Comparison of ENCODE assay signal across 1 cellular context in the genomic region with DNA sequence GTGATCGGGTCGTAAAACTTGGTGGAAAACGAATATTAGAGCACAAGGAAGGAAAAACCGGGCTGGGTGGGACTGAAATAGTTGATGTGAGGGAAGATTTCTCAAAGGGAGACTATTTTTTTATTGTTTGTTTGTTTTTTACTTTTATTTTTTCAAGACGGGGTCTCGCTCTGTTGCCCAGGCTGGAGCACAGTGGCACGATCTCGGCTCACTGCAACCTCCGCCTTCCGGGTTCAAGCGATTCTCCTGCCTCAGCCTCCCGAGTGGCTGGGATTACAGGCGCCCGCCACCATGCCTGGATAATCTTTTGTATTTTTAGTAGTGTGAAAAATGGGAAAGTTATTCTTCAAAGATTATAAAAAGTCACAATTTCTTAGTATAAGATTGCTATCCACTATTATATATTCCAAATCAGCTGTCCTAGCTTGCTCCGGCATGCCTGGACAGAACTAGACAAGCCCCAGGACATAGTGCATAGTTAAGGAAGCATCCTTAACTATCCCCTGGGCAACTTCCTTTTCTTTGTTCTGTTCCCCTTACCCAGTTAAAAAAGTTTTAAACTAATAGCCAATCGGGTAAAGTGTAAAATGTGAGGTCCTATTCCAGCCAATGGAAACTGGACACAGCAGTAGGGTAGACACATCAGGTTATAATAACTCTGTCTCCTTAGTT.
TF ChIP-seq lines count a peak whose summit lies in the region.

No MANE protein-coding gene starts in this region.

TF ChIP-seq in HEK293, 187 proteins besides CTCF, POLR2A, EP300 and RAD21:
- TF ChIP-seq, protein P1, sequence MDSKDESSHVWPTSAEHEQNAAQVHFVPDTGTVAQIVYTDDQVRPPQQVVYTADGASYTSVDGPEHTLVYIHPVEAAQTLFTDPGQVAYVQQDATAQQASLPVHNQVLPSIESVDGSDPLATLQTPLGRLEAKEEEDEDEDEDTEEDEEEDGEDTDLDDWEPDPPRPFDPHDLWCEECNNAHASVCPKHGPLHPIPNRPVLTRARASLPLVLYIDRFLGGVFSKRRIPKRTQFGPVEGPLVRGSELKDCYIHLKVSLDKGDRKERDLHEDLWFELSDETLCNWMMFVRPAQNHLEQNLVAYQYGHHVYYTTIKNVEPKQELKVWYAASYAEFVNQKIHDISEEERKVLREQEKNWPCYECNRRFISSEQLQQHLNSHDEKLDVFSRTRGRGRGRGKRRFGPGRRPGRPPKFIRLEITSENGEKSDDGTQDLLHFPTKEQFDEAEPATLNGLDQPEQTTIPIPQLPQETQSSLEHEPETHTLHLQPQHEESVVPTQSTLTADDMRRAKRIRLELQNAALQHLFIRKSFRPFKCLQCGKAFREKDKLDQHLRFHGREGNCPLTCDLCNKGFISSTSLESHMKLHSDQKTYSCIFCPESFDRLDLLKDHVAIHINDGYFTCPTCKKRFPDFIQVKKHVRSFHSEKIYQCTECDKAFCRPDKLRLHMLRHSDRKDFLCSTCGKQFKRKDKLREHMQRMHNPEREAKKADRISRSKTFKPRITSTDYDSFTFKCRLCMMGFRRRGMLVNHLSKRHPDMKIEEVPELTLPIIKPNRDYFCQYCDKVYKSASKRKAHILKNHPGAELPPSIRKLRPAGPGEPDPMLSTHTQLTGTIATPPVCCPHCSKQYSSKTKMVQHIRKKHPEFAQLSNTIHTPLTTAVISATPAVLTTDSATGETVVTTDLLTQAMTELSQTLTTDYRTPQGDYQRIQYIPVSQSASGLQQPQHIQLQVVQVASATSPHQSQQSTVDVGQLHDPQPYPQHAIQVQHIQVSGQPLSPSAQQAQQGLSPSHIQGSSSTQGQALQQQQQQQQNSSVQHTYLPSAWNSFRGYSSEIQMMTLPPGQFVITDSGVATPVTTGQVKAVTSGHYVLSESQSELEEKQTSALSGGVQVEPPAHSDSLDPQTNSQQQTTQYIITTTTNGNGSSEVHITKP (tag by site-specific recombination; IDR thresholded peaks at IDR 0.05), result peak; percentile 71
- peak; percentile 99 for TF ChIP-seq ZNF121 (tag by site-specific recombination; IDR thresholded peaks at IDR 0.05)
- TF ChIP-seq ZNF664 (tag by site-specific recombination; IDR thresholded peaks at IDR 0.05), result 0 out of 2 replicates have a peak, but pooled peaks have one; percentile 12
- TF ChIP-seq, protein P2, sequence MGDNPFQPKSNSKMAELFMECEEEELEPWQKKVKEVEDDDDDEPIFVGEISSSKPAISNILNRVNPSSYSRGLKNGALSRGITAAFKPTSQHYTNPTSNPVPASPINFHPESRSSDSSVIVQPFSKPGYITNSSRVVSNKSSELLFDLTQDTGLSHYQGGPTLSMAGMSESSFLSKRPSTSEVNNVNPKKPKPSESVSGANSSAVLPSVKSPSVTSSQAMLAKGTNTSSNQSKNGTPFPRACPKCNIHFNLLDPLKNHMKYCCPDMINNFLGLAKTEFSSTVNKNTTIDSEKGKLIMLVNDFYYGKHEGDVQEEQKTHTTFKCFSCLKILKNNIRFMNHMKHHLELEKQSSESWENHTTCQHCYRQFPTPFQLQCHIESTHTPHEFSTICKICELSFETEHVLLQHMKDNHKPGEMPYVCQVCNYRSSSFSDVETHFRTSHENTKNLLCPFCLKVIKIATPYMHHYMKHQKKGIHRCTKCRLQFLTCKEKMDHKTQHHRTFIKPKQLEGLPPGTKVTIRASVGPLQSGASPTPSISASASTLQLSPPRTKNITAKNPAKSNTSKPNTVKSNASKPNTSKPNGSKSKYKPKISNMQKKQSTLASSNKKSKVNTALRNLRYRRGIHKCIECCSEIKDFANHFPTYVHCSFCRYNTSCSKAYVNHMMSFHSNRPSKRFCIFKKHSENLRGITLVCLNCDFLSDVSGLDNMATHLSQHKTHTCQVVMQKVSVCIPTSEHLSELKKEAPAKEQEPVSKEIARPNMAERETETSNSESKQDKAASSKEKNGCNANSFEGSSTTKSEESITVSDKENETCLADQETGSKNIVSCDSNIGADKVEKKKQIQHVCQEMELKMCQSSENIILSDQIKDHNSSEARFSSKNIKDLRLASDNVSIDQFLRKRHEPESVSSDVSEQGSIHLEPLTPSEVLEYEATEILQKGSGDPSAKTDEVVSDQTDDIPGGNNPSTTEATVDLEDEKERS (tag by site-specific recombination; IDR thresholded peaks at IDR 0.05), result peak; percentile 77; the same call in 1 of the 2 replicates
